Comparison of ENCODE assay signal across 20 cellular contexts in the genomic region with DNA sequence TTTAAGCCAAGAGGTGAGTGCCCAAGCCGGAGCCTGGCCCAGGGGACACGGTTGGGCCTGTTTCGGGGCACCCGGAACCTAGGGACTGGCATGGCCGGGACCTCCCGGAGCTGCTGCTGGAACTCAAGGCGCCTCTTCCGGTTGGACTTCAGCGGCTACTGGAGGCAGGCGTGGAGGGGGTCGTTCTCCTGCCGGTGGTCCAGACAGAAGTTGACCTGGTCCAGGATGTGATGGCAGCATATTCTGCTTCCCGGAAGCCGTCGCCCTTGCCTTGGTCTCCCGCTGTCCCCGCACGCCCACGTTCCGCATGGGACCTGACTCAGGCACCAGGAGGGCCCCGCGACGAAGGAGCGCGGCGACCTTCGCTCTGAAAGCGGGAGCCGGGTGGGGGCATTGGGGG.
"Had no signal": no experiment of that assay in that cellular context is flagged by ENCODE, and none has a peak within 500 bp of the region (broad histone marks: within the 10 kb centered on the region; RNA-seq: fewer than 3 reads in every experiment).

No MANE protein-coding gene starts in this region.

- H3K4me3 ChIP-seq: coronary artery, dorsolateral prefrontal cortex, esophagus squamous epithelium, gastrocnemius medialis, heart right ventricle, left lung, lower lobe of right lung, mucosa of descending colon had no signal

- H3K27me3 ChIP-seq: gastrocnemius medialis had no signal

- H3K9me3 ChIP-seq: esophagus squamous epithelium, gastrocnemius medialis, heart right ventricle, left lung, lower lobe of right lung, mucosa of descending colon had no signal

- H3K36me3 Mint-ChIP-seq: memory B cell, mesothelial cell of epicardium had no signal

- DNase-seq: dermis blood vessel endothelial cell; dorsolateral prefrontal cortex; effector CD4-positive, alpha-beta T cell; effector memory CD4-positive, alpha-beta T cell; esophagus squamous epithelium; foreskin fibroblast; foreskin melanocyte; gastrocnemius medialis; glutamatergic neuron; head of caudate nucleus; heart right ventricle; hippocampal formation; left cardiac atrium; left ventricle myocardium superior; lower lobe of right lung; mucosa of descending colon had no signal

- H3K4me1 ChIP-seq: gastrocnemius medialis had no signal

- H3K27ac ChIP-seq: coronary artery, dorsolateral prefrontal cortex, esophagus squamous epithelium, gastrocnemius medialis, heart right ventricle, left lung, lower lobe of right lung had no signal

- H3K4me3 Mint-ChIP-seq: memory B cell, mesothelial cell of epicardium had no signal

- H3K27ac Mint-ChIP-seq: memory B cell, mesothelial cell of epicardium had no signal

- H3K9me3 Mint-ChIP-seq: memory B cell, mesothelial cell of epicardium had no signal

- H3K36me3 ChIP-seq: esophagus squamous epithelium, gastrocnemius medialis, heart right ventricle, left lung, lower lobe of right lung had no signal
